In the genomic region with DNA sequence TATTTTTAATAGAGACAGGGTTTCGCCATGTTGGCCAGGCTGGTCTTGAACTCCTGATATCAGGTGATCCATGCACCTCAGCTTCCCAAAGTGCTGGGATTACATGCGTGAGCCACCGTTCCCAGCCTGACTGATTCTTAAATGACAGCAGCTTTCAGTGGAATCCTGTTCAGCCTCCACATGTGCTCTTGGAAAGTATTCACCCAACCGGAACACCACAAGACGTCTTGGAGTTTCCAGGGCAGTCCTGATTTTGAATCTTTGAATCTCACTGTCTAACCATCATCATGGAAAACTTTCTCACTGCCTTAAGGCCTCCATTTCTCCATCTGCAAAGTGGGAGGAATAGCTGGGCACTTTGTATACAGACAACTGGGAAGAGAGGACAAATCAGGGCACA, we compare ENCODE assay signal across 22 cellular contexts. TPM values are rescaled to one million over a fixed set of nuclear protein-coding genes. Genes with fewer than 3 reads are reported as not detected.
DNase-seq lines count a peak whose midpoint lies in the region; ATAC-seq lines count a peak whose summit lies in the region.
"Had no signal": no experiment of that assay in that cellular context is flagged by ENCODE, and none has a peak within 500 bp of the region (broad histone marks: within the 10 kb centered on the region; RNA-seq: fewer than 3 reads in every experiment).

No MANE protein-coding gene starts in this region.

- intact Hi-C loops in activated naive CD4-positive, alpha-beta T cell treated with anti-CD3 and anti-CD28 coated beads for 36 hours (cut with micrococcal nuclease) = no loop called here

- no peak for ATAC-seq in T-cell (replicated peaks in 1 of 4)
- no peak for ATAC-seq in central memory CD8-positive, alpha-beta T cell (replicated peaks; ENCODE audit: extremely low read depth, poor library complexity, severe bottlenecking)
- ATAC-seq: Panc1 had no signal

- H3K27ac Mint-ChIP-seq in activated naive CD4-positive, alpha-beta T cell treated with anti-CD3 and anti-CD28 coated beads for 36 hours = peak overlapping the region; percentile 1
- no peak overlapping the region for H3K27ac Mint-ChIP-seq in activated naive CD4-positive, alpha-beta T cell treated with anti-CD3 and anti-CD28 coated beads, Interleukin-2, amount 10 ng/mL, durations not matched to agents 7 days and 5 days
- peak overlapping the region; percentile 83 to 85 for H3K27ac Mint-ChIP-seq in T-cell
- peak overlapping the region; percentile 77 for H3K27ac Mint-ChIP-seq in central memory CD8-positive, alpha-beta T cell (ENCODE audit: low read depth)
- H3K27ac Mint-ChIP-seq: CD14-positive monocyte had no signal

- CTCF ChIA-PET in activated naive CD4-positive, alpha-beta T cell treated with anti-CD3 and anti-CD28 coated beads for 36 hours (lab: Charles Lee) = interaction anchor here (0.6 kb wide), 1 partner anchor 174 kb away, joined by 4 read pairs; no protein-coding TSS in a partner anchor
- CTCF ChIA-PET in activated naive CD4-positive, alpha-beta T cell treated with anti-CD3 and anti-CD28 coated beads, Interleukin-2, amount 10 ng/mL, durations not matched to agents 7 days and 5 days (lab: Charles Lee) = no interaction called here
- CTCF ChIA-PET in T-cell (lab: Charles Lee) = no interaction called here

- no peak for DNase-seq in activated naive CD4-positive, alpha-beta T cell treated with anti-CD3 and anti-CD28 coated beads for 36 hours
- DNase-seq in activated naive CD4-positive, alpha-beta T cell treated with anti-CD3 and anti-CD28 coated beads, Interleukin-2, amount 10 ng/mL, durations not matched to agents 7 days and 5 days = no peak
- no peak for DNase-seq in T-cell
- DNase-seq in central memory CD8-positive, alpha-beta T cell (ENCODE audit: low spot score in 2 of 2) = no peak
- peak; percentile 50 for DNase-seq in renal cortical epithelial cell (ENCODE audit: low read depth)
- DNase-seq in NCI-H1105 (lab: John Stamatoyannopoulos, UW) = no peak
- DNase-seq in NCI-H146 (lab: John Stamatoyannopoulos, UW) = no peak
- DNase-seq: ACHN, AML-193, Calu3, DMS53, H7, Karpas-422, MG63, NCI-H1092, NCI-H1694, NCI-H2107, NCI-H2227 treated with DMSO at 0.1 percent for 48 hours, NCI-H524 treated with DMSO at 0.1 percent for 48 hours, Right ventricle myocardium superior had no signal

- H3K36me3 Mint-ChIP-seq in activated naive CD4-positive, alpha-beta T cell treated with anti-CD3 and anti-CD28 coated beads for 36 hours (ENCODE audit: low read depth) = no peaks in the 10 kb centered on the region
- no peaks in the 10 kb centered on the region for H3K36me3 Mint-ChIP-seq in activated naive CD4-positive, alpha-beta T cell treated with anti-CD3 and anti-CD28 coated beads, Interleukin-2, amount 10 ng/mL, durations not matched to agents 7 days and 5 days
- no peaks in the 10 kb centered on the region for H3K36me3 Mint-ChIP-seq in T-cell
- peaks cover 3% of the 10 kb centered on the region for H3K36me3 Mint-ChIP-seq in central memory CD8-positive, alpha-beta T cell (ENCODE audit: insufficient read depth)
- H3K36me3 Mint-ChIP-seq: CD14-positive monocyte had no signal

- no peak overlapping the region for H3K4me3 Mint-ChIP-seq in activated naive CD4-positive, alpha-beta T cell treated with anti-CD3 and anti-CD28 coated beads for 36 hours
- no peak overlapping the region for H3K4me3 Mint-ChIP-seq in activated naive CD4-positive, alpha-beta T cell treated with anti-CD3 and anti-CD28 coated beads, Interleukin-2, amount 10 ng/mL, durations not matched to agents 7 days and 5 days
- H3K4me3 Mint-ChIP-seq in T-cell = peak overlapping the region in 1 of 3 donors; percentile 46
- peak overlapping the region; percentile 8 for H3K4me3 Mint-ChIP-seq in central memory CD8-positive, alpha-beta T cell
- H3K4me3 Mint-ChIP-seq: CD14-positive monocyte had no signal

- POLR2A ChIA-PET in T-cell (lab: Charles Lee) = interaction anchor here in 1 of 2 donors (0.6 kb wide), 1 partner anchor 51 kb away, joined by 4 read pairs; no protein-coding TSS in a partner anchor

- H3K27me3 Mint-ChIP-seq in activated naive CD4-positive, alpha-beta T cell treated with anti-CD3 and anti-CD28 coated beads for 36 hours (ENCODE audit: low read depth) = no peaks in the 10 kb centered on the region
- H3K27me3 Mint-ChIP-seq in activated naive CD4-positive, alpha-beta T cell treated with anti-CD3 and anti-CD28 coated beads, Interleukin-2, amount 10 ng/mL, durations not matched to agents 7 days and 5 days = peaks cover 8% of the 10 kb centered on the region
- no peaks in the 10 kb centered on the region for H3K27me3 Mint-ChIP-seq in T-cell
- no peaks in the 10 kb centered on the region for H3K27me3 Mint-ChIP-seq in central memory CD8-positive, alpha-beta T cell

- H3K9me3 Mint-ChIP-seq in activated naive CD4-positive, alpha-beta T cell treated with anti-CD3 and anti-CD28 coated beads for 36 hours = no peaks in the 10 kb centered on the region
- no peaks in the 10 kb centered on the region for H3K9me3 Mint-ChIP-seq in activated naive CD4-positive, alpha-beta T cell treated with anti-CD3 and anti-CD28 coated beads, Interleukin-2, amount 10 ng/mL, durations not matched to agents 7 days and 5 days
- no peaks in the 10 kb centered on the region for H3K9me3 Mint-ChIP-seq in T-cell
- H3K9me3 Mint-ChIP-seq in central memory CD8-positive, alpha-beta T cell = no peaks in the 10 kb centered on the region

- peaks cover 29% of the 10 kb centered on the region for H3K4me1 Mint-ChIP-seq in activated naive CD4-positive, alpha-beta T cell treated with anti-CD3 and anti-CD28 coated beads for 36 hours (ENCODE audit: low read depth)
- peaks cover 41% of the 10 kb centered on the region for H3K4me1 Mint-ChIP-seq in activated naive CD4-positive, alpha-beta T cell treated with anti-CD3 and anti-CD28 coated beads, Interleukin-2, amount 10 ng/mL, durations not matched to agents 7 days and 5 days
- peaks cover 29 to 39% (median 35%) of the 10 kb centered on the region in 3 donors for H3K4me1 Mint-ChIP-seq in T-cell
- peaks cover 27% of the 10 kb centered on the region for H3K4me1 Mint-ChIP-seq in central memory CD8-positive, alpha-beta T cell

RNA-seq across cellular contexts. Expression of a gene that starts 58.1 kb away (rescaled TPM):
- 10 to 100 TPM; 40.3 to 40.9 TPM for total RNA-seq in activated naive CD4-positive, alpha-beta T cell treated with anti-CD3 and anti-CD28 coated beads for 36 hours
- total RNA-seq in T-cell (100 to 1,000 TPM; 153 to 351 (median 179) TPM), renal cortical epithelial cell (1.6 and 5.9 TPM in 2 replicates)
